Comparison of ENCODE assay signal across 1 cellular context in the genomic region with DNA sequence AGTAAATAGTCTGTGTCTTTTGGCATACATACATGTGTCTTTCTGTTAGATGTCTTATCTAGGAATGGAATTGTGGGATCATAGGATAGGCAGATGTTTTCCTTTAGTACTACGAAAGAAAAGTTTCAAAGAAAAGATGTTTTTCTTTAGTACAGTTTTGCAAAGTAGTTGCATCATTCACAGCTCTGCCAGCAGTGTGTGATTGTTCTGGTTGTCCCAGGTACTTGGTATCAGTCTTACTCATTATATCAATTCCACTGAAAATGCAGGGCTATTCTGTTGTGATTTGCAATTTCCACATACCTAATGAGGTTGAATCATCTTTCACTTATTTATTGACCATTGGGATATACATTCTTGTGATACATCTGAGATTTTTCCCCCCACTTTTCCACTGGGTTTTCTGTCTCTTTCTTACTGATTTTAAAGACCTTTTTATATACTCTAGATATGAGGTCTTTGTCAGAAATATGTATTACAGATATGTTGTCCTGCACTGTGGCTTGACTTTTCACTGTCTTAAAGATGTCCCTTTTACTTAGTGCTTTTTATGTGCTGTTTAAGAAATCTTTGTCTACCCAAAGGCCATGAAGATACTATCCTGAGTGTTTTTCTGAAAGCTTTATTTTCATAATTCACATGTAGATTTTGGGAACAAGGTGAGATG.
TF ChIP-seq lines count a peak whose summit lies in the region.

No MANE protein-coding gene starts in this region.

TF ChIP-seq in K562, 482 proteins besides CTCF, POLR2A, EP300 and RAD21:
- TF ChIP-seq, protein P1, sequence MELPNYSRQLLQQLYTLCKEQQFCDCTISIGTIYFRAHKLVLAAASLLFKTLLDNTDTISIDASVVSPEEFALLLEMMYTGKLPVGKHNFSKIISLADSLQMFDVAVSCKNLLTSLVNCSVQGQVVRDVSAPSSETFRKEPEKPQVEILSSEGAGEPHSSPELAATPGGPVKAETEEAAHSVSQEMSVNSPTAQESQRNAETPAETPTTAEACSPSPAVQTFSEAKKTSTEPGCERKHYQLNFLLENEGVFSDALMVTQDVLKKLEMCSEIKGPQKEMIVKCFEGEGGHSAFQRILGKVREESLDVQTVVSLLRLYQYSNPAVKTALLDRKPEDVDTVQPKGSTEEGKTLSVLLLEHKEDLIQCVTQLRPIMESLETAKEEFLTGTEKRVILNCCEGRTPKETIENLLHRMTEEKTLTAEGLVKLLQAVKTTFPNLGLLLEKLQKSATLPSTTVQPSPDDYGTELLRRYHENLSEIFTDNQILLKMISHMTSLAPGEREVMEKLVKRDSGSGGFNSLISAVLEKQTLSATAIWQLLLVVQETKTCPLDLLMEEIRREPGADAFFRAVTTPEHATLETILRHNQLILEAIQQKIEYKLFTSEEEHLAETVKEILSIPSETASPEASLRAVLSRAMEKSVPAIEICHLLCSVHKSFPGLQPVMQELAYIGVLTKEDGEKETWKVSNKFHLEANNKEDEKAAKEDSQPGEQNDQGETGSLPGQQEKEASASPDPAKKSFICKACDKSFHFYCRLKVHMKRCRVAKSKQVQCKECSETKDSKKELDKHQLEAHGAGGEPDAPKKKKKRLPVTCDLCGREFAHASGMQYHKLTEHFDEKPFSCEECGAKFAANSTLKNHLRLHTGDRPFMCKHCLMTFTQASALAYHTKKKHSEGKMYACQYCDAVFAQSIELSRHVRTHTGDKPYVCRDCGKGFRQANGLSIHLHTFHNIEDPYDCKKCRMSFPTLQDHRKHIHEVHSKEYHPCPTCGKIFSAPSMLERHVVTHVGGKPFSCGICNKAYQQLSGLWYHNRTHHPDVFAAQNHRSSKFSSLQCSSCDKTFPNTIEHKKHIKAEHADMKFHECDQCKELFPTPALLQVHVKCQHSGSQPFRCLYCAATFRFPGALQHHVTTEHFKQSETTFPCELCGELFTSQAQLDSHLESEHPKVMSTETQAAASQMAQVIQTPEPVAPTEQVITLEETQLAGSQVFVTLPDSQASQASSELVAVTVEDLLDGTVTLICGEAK (IDR thresholded peaks at IDR 0.05) = no peak
- TF ChIP-seq, protein P1 (CRISPR knock-in tag; IDR thresholded peaks at IDR 0.05) = no peak
- TF ChIP-seq, protein P2, sequence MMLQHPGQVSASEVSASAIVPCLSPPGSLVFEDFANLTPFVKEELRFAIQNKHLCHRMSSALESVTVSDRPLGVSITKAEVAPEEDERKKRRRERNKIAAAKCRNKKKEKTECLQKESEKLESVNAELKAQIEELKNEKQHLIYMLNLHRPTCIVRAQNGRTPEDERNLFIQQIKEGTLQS (IDR thresholded peaks at IDR 0.05) = peak; percentile 54; the same call in 1 of the 2 replicates
- TF ChIP-seq, protein P2 (CRISPR knock-in tag; conservative IDR thresholded peaks at IDR 0.05) = no peak
- TF ChIP-seq ATF7 (IDR thresholded peaks at IDR 0.05) (peak; percentile 22; the same call in 1 of the 2 replicates), CEBPG (CRISPR knock-in tag; IDR thresholded peaks at IDR 0.05) (no peak), CEBPG (tag; conservative IDR thresholded peaks at IDR 0.05 in 1 of 2, IDR thresholded peaks at IDR 0.05 in 1 of 2) (peak in 1 of 2 experiments; percentile 88; a peak in 2 of 4 replicates)
